11 cellular contexts compared by ENCODE assay signal in genomic region chr4:40189997-40190396, GRCh38. TPM values are rescaled to one million over a fixed set of nuclear protein-coding genes. Genes with fewer than 3 reads are reported as not detected.
DNase-seq lines count a peak whose midpoint lies in the region; ATAC-seq and TF ChIP-seq lines count a peak whose summit lies in the region.
"Had no signal": no experiment of that assay in that cellular context is flagged by ENCODE, and none has a peak within 500 bp of the region (broad histone marks: within the 10 kb centered on the region; RNA-seq: fewer than 3 reads in every experiment).

No MANE protein-coding gene starts in this region.

- TF ChIP-seq EP300 in gastroesophageal sphincter (IDR thresholded peaks at IDR 0.05), result no peak

- H3K4me1 Mint-ChIP-seq in T-helper 2 cell treated with Interferon-gamma antibody and Interleukin-4, amounts not matched to agents 5 μg/mL and 100 μg/mL, for 36 hours (ENCODE audit: low read depth), result peaks cover 61% of the 10 kb centered on the region

- no peaks in the 10 kb centered on the region for H3K36me3 ChIP-seq in SU-DHL-6 (ENCODE audit: low read length)
- no peaks in the 10 kb centered on the region for H3K36me3 ChIP-seq in osteoblast (ENCODE audit: insufficient read depth, low read length)
- no peaks in the 10 kb centered on the region for H3K36me3 ChIP-seq in gastroesophageal sphincter

- no peak for ATAC-seq in gastroesophageal sphincter

- H3K4me1 ChIP-seq in osteoblast (ENCODE audit: insufficient read depth, low read length), result peaks cover 22% of the 10 kb centered on the region
- H3K4me1 ChIP-seq in gastroesophageal sphincter, result no peaks in the 10 kb centered on the region

- no peaks in the 10 kb centered on the region for H3K27me3 ChIP-seq in SU-DHL-6 (ENCODE audit: low read length)
- H3K27me3 ChIP-seq in osteoblast (ENCODE audit: insufficient read depth, low read length), result no peaks in the 10 kb centered on the region
- H3K27me3 ChIP-seq in gastroesophageal sphincter, result no peaks in the 10 kb centered on the region

- DNase-seq in T-helper 2 cell treated with Interferon-gamma antibody and Interleukin-4, amounts not matched to agents 5 μg/mL and 100 μg/mL, for 36 hours (ENCODE audit: low spot score), result no peak
- no peak for DNase-seq in T-helper 2 cell
- peak; percentile 29 for DNase-seq in NCI-H1105 treated with DMSO at 0.1 percent for 48 hours (lab: John Stamatoyannopoulos, UW)
- DNase-seq in osteoblast (ENCODE audit: insufficient read length, low spot score, missing footprints), result peak; percentile 50
- no peak for DNase-seq in inferior parietal cortex (ENCODE audit: extremely low spot score)
- no peak for DNase-seq in SW 1271 (lab: John Stamatoyannopoulos, UW)
- DNase-seq: anterior cingulate cortex; NCI-H526; stimulated activated CD4-positive, alpha-beta T cell treated with anti-CD3 and anti-CD28 coated beads, Interleukin-12 subunit alpha, Interleukin-12 subunit beta, amount 100 ng/mL, for 4 hours had no signal

- peak overlapping the region; percentile 95 for H3K4me3 Mint-ChIP-seq in T-helper 2 cell treated with Interferon-gamma antibody and Interleukin-4, amounts not matched to agents 5 μg/mL and 100 μg/mL, for 36 hours

- peak overlapping the region; percentile 25 for H2AFZ ChIP-seq in SU-DHL-6 (ENCODE audit: low read depth, low read length, severe bottlenecking)
- no peak overlapping the region for H2AFZ ChIP-seq in osteoblast (ENCODE audit: low read length)

- peak overlapping the region; percentile 88 for H3K9ac ChIP-seq in SU-DHL-6 (ENCODE audit: low read length)

- H3K4me2 ChIP-seq in SU-DHL-6 (ENCODE audit: low read depth, low read length, poor library complexity, severe bottlenecking) (peak overlapping the region; percentile 98), osteoblast (ENCODE audit: insufficient read depth, low read length) (no peak overlapping the region)

- TF ChIP-seq POLR2A in gastroesophageal sphincter (IDR thresholded peaks at IDR 0.05), result no peak

- H3K27ac Mint-ChIP-seq in T-helper 2 cell treated with Interferon-gamma antibody and Interleukin-4, amounts not matched to agents 5 μg/mL and 100 μg/mL, for 36 hours, result peak overlapping the region; percentile 97

- H3K4me3 ChIP-seq in SU-DHL-6 (ENCODE audit: insufficient read depth, low read length, poor library complexity, severe bottlenecking) (peak overlapping the region; percentile 95), osteoblast (ENCODE audit: insufficient read depth, low read length) (no peak overlapping the region), gastroesophageal sphincter (no peak overlapping the region)

- no peaks in the 10 kb centered on the region for H3K27me3 Mint-ChIP-seq in T-helper 2 cell treated with Interferon-gamma antibody and Interleukin-4, amounts not matched to agents 5 μg/mL and 100 μg/mL, for 36 hours (ENCODE audit: low read depth)

- peaks cover 5% of the 10 kb centered on the region for H3K36me3 Mint-ChIP-seq in T-helper 2 cell treated with Interferon-gamma antibody and Interleukin-4, amounts not matched to agents 5 μg/mL and 100 μg/mL, for 36 hours (ENCODE audit: low read depth)

- 16 to 41% methylated on average over 6 of the region's 6 CpGs for WGBS in gastroesophageal sphincter (ENCODE audit: low coverage in 1 of 2), 2 donors

- TF ChIP-seq CTCF in SU-DHL-6 (IDR thresholded peaks at IDR 0.05; ENCODE audit: insufficient read depth, low read length, poor library complexity, severe bottlenecking), result no peak
- no peak for TF ChIP-seq CTCF in osteoblast (IDR thresholded peaks at IDR 0.05; ENCODE audit: extremely low read depth, low read depth, low read length)
- TF ChIP-seq CTCF in gastroesophageal sphincter (IDR thresholded peaks at IDR 0.05), result no peak

- H3K27ac ChIP-seq in SU-DHL-6 (ENCODE audit: low read depth, low read length) (peak overlapping the region; percentile 99), osteoblast (ENCODE audit: low read depth, low read length) (no peak overlapping the region), gastroesophageal sphincter (no peak overlapping the region)

- H4K20me1 ChIP-seq in SU-DHL-6 (ENCODE audit: low read depth, low read length) (no peaks in the 10 kb centered on the region), osteoblast (ENCODE audit: insufficient read depth, low read length) (no peaks in the 10 kb centered on the region)

- peaks cover 92% of the 10 kb centered on the region for H3F3A ChIP-seq in SU-DHL-6 (ENCODE audit: insufficient read depth)

- no peaks in the 10 kb centered on the region for H3K9me2 ChIP-seq in SU-DHL-6 (replicated peaks; ENCODE audit: insufficient read depth, low read length)

- peaks cover 59% of the 10 kb centered on the region for H3K79me2 ChIP-seq in SU-DHL-6 (ENCODE audit: insufficient read depth, low read length)
- H3K79me2 ChIP-seq in osteoblast (ENCODE audit: insufficient read depth, low read length), result no peaks in the 10 kb centered on the region

- H3K9me3 ChIP-seq in SU-DHL-6 (ENCODE audit: insufficient read depth, low read length) (no peaks in the 10 kb centered on the region), osteoblast (ENCODE audit: low read depth, low read length) (no peaks in the 10 kb centered on the region), gastroesophageal sphincter (no peaks in the 10 kb centered on the region)

- no peaks in the 10 kb centered on the region for H3K9me3 Mint-ChIP-seq in T-helper 2 cell treated with Interferon-gamma antibody and Interleukin-4, amounts not matched to agents 5 μg/mL and 100 μg/mL, for 36 hours

RNA-seq across cellular contexts. Expression of gene RHOH, which starts 6.8 kb away (rescaled TPM):
- total RNA-seq in osteoblast (under 0.01 TPM in 1 of 2 replicates, not detected in the other), gastroesophageal sphincter (1 to 10 TPM in 2 of 4 donors, under 1 TPM in 2; 0.42 to 4.4 (median 1.0) TPM)

Comparison
In these comparisons a context has a peak if more than half of its experiments do, and no peak if none do; other contexts are left out.
1. DNase-seq: peak in NCI-H1105 treated with DMSO at 0.1 percent for 48 hours (single experiment) and osteoblast (single experiment); none in T-helper 2 cell treated with Interferon-gamma antibody and Interleukin-4, amounts not matched to agents 5 μg/mL and 100 μg/mL, for 36 hours (single experiment), T-helper 2 cell (0 of 5), inferior parietal cortex (single experiment) and SW 1271 (0 of 2).